Comparison of ENCODE assay signal across 17 cellular contexts in genomic region chr5:80103375-80103774, GRCh38.
A peak's percentile ranks its signal among the peaks of the same experiment; 100 is the strongest.
DNase-seq lines count a peak whose midpoint lies in the region; ATAC-seq and TF ChIP-seq lines count a peak whose summit lies in the region.
"Had no signal": no experiment of that assay in that cellular context is flagged by ENCODE, and none has a peak within 500 bp of the region (broad histone marks: within the 10 kb centered on the region; RNA-seq: fewer than 3 reads in every experiment).

No MANE protein-coding gene starts in this region.

- peak; percentile 32 for ATAC-seq in Right ventricle myocardium inferior
- no peak for ATAC-seq in left ventricle myocardium superior
- peak; percentile 50 to 53 for ATAC-seq in stimulated activated naive B cell treated with anti-CD40 and anti-IgM and Interleukin-4, amounts not matched to agents 10 μg/mL and 1 μg/mL and 100 μg/mL, for 72 hours (replicated peaks)
- no peak for ATAC-seq in activated CD8-positive, alpha-beta memory T cell treated with anti-CD3 and anti-CD28 coated beads, Interleukin-2, amount 10 ng/mL, durations not matched to agents 7 days and 5 days
- no peak for ATAC-seq in GM21515 (IDR thresholded peaks at IDR 0.05; ENCODE audit: unreplicated experiment)
- no peak for ATAC-seq in HG03432 (IDR thresholded peaks at IDR 0.05; ENCODE audit: unreplicated experiment)
- ATAC-seq: GM12878 had no signal

- H3K27me3 Mint-ChIP-seq in dendritic cell treated with granulocyte-macrophage colony-stimulating factor and Interleukin-4, amounts not matched to agents 40 ng/mL and 50 ng/mL, for 4 days: peaks cover 3% of the 10 kb centered on the region
- peaks cover 0 to 9% of the 10 kb centered on the region in 2 donors for H3K27me3 Mint-ChIP-seq in stimulated activated naive B cell treated with anti-CD40 and anti-IgM and Interleukin-4, amounts not matched to agents 10 μg/mL and 1 μg/mL and 100 μg/mL, for 72 hours
- no peaks in the 10 kb centered on the region for H3K27me3 Mint-ChIP-seq in activated CD8-positive, alpha-beta memory T cell treated with anti-CD3 and anti-CD28 coated beads, Interleukin-2, amount 10 ng/mL, durations not matched to agents 7 days and 5 days

- CTCF ChIA-PET in activated CD8-positive, alpha-beta memory T cell treated with anti-CD3 and anti-CD28 coated beads, Interleukin-2, amount 10 ng/mL, durations not matched to agents 7 days and 5 days (lab: Charles Lee): interaction anchor here (0.6 to 2.1 kb wide), 2 partner anchors 11 to 20 kb away, joined by 3 to 5 read pairs; no protein-coding TSS in a partner anchor

- DNase-seq in Right ventricle myocardium inferior (ENCODE audit: missing footprints): no peak
- no peak for DNase-seq in left ventricle myocardium superior
- peak; percentile 22 for DNase-seq in GM12865 (ENCODE audit: low read depth)
- DNase-seq in stimulated activated naive B cell treated with anti-CD40 and anti-IgM and Interleukin-4, amounts not matched to agents 10 μg/mL and 1 μg/mL and 100 μg/mL, for 72 hours: no peak
- no peak for DNase-seq in activated CD8-positive, alpha-beta memory T cell treated with anti-CD3 and anti-CD28 coated beads, Interleukin-2, amount 10 ng/mL, durations not matched to agents 7 days and 5 days
- DNase-seq: DMS53, GM23248, NCI-H1092 treated with DMSO at 0.1 percent for 48 hours, NCI-H1694, NCI-H2107, NCI-H446 treated with DMSO at 0.1 percent for 48 hours, NCI-H748 treated with DMSO at 0.1 percent for 48 hours, PC-9 had no signal

- H3K27ac Mint-ChIP-seq in dendritic cell treated with granulocyte-macrophage colony-stimulating factor and Interleukin-4, amounts not matched to agents 40 ng/mL and 50 ng/mL, for 4 days: peak overlapping the region; percentile 64
- no peak overlapping the region for H3K27ac Mint-ChIP-seq in stimulated activated naive B cell treated with anti-CD40 and anti-IgM and Interleukin-4, amounts not matched to agents 10 μg/mL and 1 μg/mL and 100 μg/mL, for 72 hours
- no peak overlapping the region for H3K27ac Mint-ChIP-seq in activated CD8-positive, alpha-beta memory T cell treated with anti-CD3 and anti-CD28 coated beads, Interleukin-2, amount 10 ng/mL, durations not matched to agents 7 days and 5 days

- H3K4me3 ChIP-seq in GM12865 (ENCODE audit: low read depth, low read length): no peak overlapping the region
- H3K4me3 ChIP-seq: GM12878, GM23248, PC-9 had no signal

- intact Hi-C loops in Right ventricle myocardium inferior (cut with DNase I) (loop anchor here (10.0 kb wide), 1 partner anchor 91 kb away; no protein-coding TSS in a partner anchor), left ventricle myocardium superior (cut with micrococcal nuclease) (no loop called here)
- intact Hi-C loops in dendritic cell treated with granulocyte-macrophage colony-stimulating factor and Interleukin-4, amounts not matched to agents 40 ng/mL and 50 ng/mL, for 4 days (cut with micrococcal nuclease): no loop called here

- no peaks in the 10 kb centered on the region for H3K36me3 Mint-ChIP-seq in dendritic cell treated with granulocyte-macrophage colony-stimulating factor and Interleukin-4, amounts not matched to agents 40 ng/mL and 50 ng/mL, for 4 days (ENCODE audit: low read depth)
- H3K36me3 Mint-ChIP-seq in stimulated activated naive B cell treated with anti-CD40 and anti-IgM and Interleukin-4, amounts not matched to agents 10 μg/mL and 1 μg/mL and 100 μg/mL, for 72 hours: peaks cover 0 to 2% of the 10 kb centered on the region in 2 donors
- no peaks in the 10 kb centered on the region for H3K36me3 Mint-ChIP-seq in activated CD8-positive, alpha-beta memory T cell treated with anti-CD3 and anti-CD28 coated beads, Interleukin-2, amount 10 ng/mL, durations not matched to agents 7 days and 5 days

- peaks cover 42% of the 10 kb centered on the region for H3K4me1 Mint-ChIP-seq in dendritic cell treated with granulocyte-macrophage colony-stimulating factor and Interleukin-4, amounts not matched to agents 40 ng/mL and 50 ng/mL, for 4 days (ENCODE audit: low read depth)
- H3K4me1 Mint-ChIP-seq in stimulated activated naive B cell treated with anti-CD40 and anti-IgM and Interleukin-4, amounts not matched to agents 10 μg/mL and 1 μg/mL and 100 μg/mL, for 72 hours: peaks cover 18 to 22% of the 10 kb centered on the region in 2 donors
- no peaks in the 10 kb centered on the region for H3K4me1 Mint-ChIP-seq in activated CD8-positive, alpha-beta memory T cell treated with anti-CD3 and anti-CD28 coated beads, Interleukin-2, amount 10 ng/mL, durations not matched to agents 7 days and 5 days

- no peak overlapping the region for H3K4me3 Mint-ChIP-seq in dendritic cell treated with granulocyte-macrophage colony-stimulating factor and Interleukin-4, amounts not matched to agents 40 ng/mL and 50 ng/mL, for 4 days
- H3K4me3 Mint-ChIP-seq in stimulated activated naive B cell treated with anti-CD40 and anti-IgM and Interleukin-4, amounts not matched to agents 10 μg/mL and 1 μg/mL and 100 μg/mL, for 72 hours: no peak overlapping the region
- H3K4me3 Mint-ChIP-seq in activated CD8-positive, alpha-beta memory T cell treated with anti-CD3 and anti-CD28 coated beads, Interleukin-2, amount 10 ng/mL, durations not matched to agents 7 days and 5 days: no peak overlapping the region

- peaks cover 11% of the 10 kb centered on the region for H3K9me3 Mint-ChIP-seq in dendritic cell treated with granulocyte-macrophage colony-stimulating factor and Interleukin-4, amounts not matched to agents 40 ng/mL and 50 ng/mL, for 4 days
- peaks cover 0 to 1% of the 10 kb centered on the region in 2 donors for H3K9me3 Mint-ChIP-seq in stimulated activated naive B cell treated with anti-CD40 and anti-IgM and Interleukin-4, amounts not matched to agents 10 μg/mL and 1 μg/mL and 100 μg/mL, for 72 hours
- H3K9me3 Mint-ChIP-seq in activated CD8-positive, alpha-beta memory T cell treated with anti-CD3 and anti-CD28 coated beads, Interleukin-2, amount 10 ng/mL, durations not matched to agents 7 days and 5 days (ENCODE audit: low read depth): peaks cover 2% of the 10 kb centered on the region

- TF ChIP-seq CTCF in GM12865 (IDR thresholded peaks at IDR 0.05; ENCODE audit: insufficient read depth, low read depth, low read length, missing control alignments): no peak

Comparison
In these comparisons a context has a peak if more than half of its experiments do, and no peak if none do; other contexts are left out.
1. ATAC-seq: peak in Right ventricle myocardium inferior (single experiment) and stimulated activated naive B cell treated with anti-CD40 and anti-IgM and Interleukin-4, amounts not matched to agents 10 μg/mL and 1 μg/mL and 100 μg/mL, for 72 hours (2 of 2); none in left ventricle myocardium superior (single experiment), activated CD8-positive, alpha-beta memory T cell treated with anti-CD3 and anti-CD28 coated beads, Interleukin-2, amount 10 ng/mL, durations not matched to agents 7 days and 5 days (single experiment), GM21515 (single experiment) and HG03432 (single experiment).